ENCODE assay signal across 2 cellular contexts in genomic region chr19:13109361-13110098, GRCh38.
TF ChIP-seq lines count a peak whose summit lies in the region.

No MANE protein-coding gene starts in this region.

TF ChIP-seq in IMR-90, 13 proteins besides CTCF, POLR2A, EP300 and RAD21:
- TF ChIP-seq ELK1 (IDR thresholded peaks at IDR 0.05; ENCODE audit: borderline replicate concordance, low read depth, low read length), result no peak
- no peak for TF ChIP-seq CHD1 (IDR thresholded peaks at IDR 0.05; ENCODE audit: low read depth, low read length)
- TF ChIP-seq RFX5 (IDR thresholded peaks at IDR 0.05; ENCODE audit: low read depth, low read length), result no peak
- no peak for TF ChIP-seq CEBPB (IDR thresholded peaks at IDR 0.05; ENCODE audit: low read depth, low read length)
- TF ChIP-seq FOS (IDR thresholded peaks at IDR 0.05; ENCODE audit: low read depth, low read length), result no peak
- no peak for TF ChIP-seq NFE2L2 (IDR thresholded peaks at IDR 0.05; ENCODE audit: low read depth, low read length)
- TF ChIP-seq RCOR1 (IDR thresholded peaks at IDR 0.05; ENCODE audit: insufficient replicate concordance, low read length), result no peak

TF ChIP-seq in HepG2, 621 proteins besides CTCF, POLR2A, EP300 and RAD21:
- no peak for TF ChIP-seq BHLHE40 (IDR thresholded peaks at IDR 0.05; ENCODE audit: low read length)
- peak; percentile 60 for TF ChIP-seq AGO2 (optimal IDR thresholded peaks at IDR 0.05; ENCODE audit: low read depth, low read length)
TF ChIP-seq in HepG2: peak in this region for 1.
